In the genomic region with DNA sequence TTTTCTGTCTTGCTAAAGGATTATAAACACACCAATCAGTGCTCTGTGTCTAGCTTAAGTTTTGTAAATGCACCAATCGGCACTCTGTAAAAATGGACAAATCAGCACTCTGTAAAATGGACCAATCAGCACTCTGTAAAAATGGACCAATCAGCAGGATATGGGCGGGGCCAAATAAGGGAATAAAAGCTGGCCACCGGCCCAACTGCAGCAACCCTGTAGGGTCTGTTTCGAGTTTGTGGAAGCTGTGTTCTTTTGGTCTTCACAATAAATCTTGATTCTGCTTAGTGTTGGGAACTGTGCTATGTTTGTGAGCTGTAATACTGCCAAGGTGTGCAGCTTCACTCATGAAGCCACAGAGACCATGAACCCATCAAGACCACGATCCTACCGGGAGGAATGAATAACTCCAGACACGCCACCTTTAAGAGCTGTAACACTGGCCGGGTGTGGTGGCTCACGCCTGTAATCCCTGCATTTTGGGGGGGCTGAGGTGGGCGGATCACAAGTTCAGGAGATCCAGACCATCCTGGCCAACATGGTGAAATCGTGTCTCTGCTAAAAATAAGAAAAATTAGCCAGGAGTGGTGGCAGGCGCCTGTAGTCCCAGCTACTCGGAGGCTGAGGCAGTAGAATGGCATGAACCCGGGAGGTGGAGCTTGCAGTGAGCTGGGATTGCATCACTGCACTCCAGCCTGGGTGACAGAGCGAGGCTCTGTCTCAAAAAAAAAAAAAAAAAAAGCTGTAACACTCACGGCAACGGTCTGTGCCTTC, we compare ENCODE assay signal across 8 cellular contexts.
A peak's percentile ranks its signal among the peaks of the same experiment; 100 is the strongest.
DNase-seq lines count a peak whose midpoint lies in the region; ATAC-seq and TF ChIP-seq lines count a peak whose summit lies in the region.
"Not testable (repeated sequence)": the region's sequence is repeated elsewhere in the genome, so short reads cannot be mapped to it uniquely, and the experiment has no call there.

No MANE protein-coding gene starts in this region.

- not testable (repeated sequence) for H3K27me3 ChIP-seq in BLaER1 treated with 17β-estradiol and CSF1 and Interleukin-3, amounts not matched to agents 10 nM and 100 nM; IMR-90 (ENCODE audit: control insufficient read depth, insufficient read depth, low read length); right atrium auricular region; upper lobe of left lung

- peak overlapping the region; percentile 95; the same call in 2 of the 3 replicates for H2BK15ac ChIP-seq in IMR-90 (ENCODE audit: low read depth, low read length)

- peak overlapping the region; percentile 12 for H3K4me3 Mint-ChIP-seq in activated naive CD4-positive, alpha-beta T cell treated with anti-CD3 and anti-CD28 coated beads for 36 hours
- H3K4me3 Mint-ChIP-seq in nephron: not testable (repeated sequence)

- H4K8ac ChIP-seq in IMR-90 (ENCODE audit: low read depth in 2 of 2, low read length in 2 of 2): peak overlapping the region; percentile 45 to 96

- peak overlapping the region; percentile 97 for H3K14ac ChIP-seq in IMR-90 (replicated peaks; ENCODE audit: low read depth, low read length)

- TF ChIP-seq CTCF in IMR-90 (conservative IDR thresholded peaks at IDR 0.05; ENCODE audit: low read depth, low read length); right atrium auricular region (IDR thresholded peaks at IDR 0.05); nephron (IDR thresholded peaks at IDR 0.05; ENCODE audit: unreplicated experiment in 3 of 3); upper lobe of left lung (IDR thresholded peaks at IDR 0.05): not testable (repeated sequence)

- ATAC-seq in IMR-90 (ENCODE audit: low read depth) (peak; percentile 61), upper lobe of left lung (ENCODE audit: low FRiP score in 2 of 2) (peak; percentile 45 to 77)

- peak overlapping the region; percentile 98 for H3K18ac ChIP-seq in IMR-90 (ENCODE audit: low read depth, low read length)

- CTCF ChIA-PET in IMR-90 (lab: Yijun Ruan, JAX): interaction anchor here (1.1 to 1.3 kb wide), 2 partner anchors 14 to 30 kb away, joined by 3 read pairs; no protein-coding TSS in a partner anchor
- CTCF ChIA-PET in activated naive CD4-positive, alpha-beta T cell treated with anti-CD3 and anti-CD28 coated beads for 36 hours (lab: Charles Lee): interaction anchor here (0.7 to 2.3 kb wide), 6 partner anchors 16 to 145 kb away, joined by 3 to 12 read pairs (median 6); no protein-coding TSS in a partner anchor

- H3K9me3 Mint-ChIP-seq in activated naive CD4-positive, alpha-beta T cell treated with anti-CD3 and anti-CD28 coated beads for 36 hours: not testable (repeated sequence)
- peaks cover 22% of the 10 kb centered on the region for H3K9me3 Mint-ChIP-seq in nephron

- peaks cover 13 to 38% (median 17%) of the 10 kb centered on the region in 10 experiments for H3K4me1 ChIP-seq in BLaER1 treated with 17β-estradiol and CSF1 and Interleukin-3, amounts not matched to agents 10 nM and 100 nM
- H3K4me1 ChIP-seq in IMR-90 (ENCODE audit: control insufficient read depth, insufficient read depth, low read length) (peaks cover 30% of the 10 kb centered on the region), right atrium auricular region (peaks cover 0 to 24% of the 10 kb centered on the region in 2 donors), upper lobe of left lung (peaks cover 15 to 26% (median 20%) of the 10 kb centered on the region in 4 donors)

- not testable (repeated sequence) for H3K27me3 Mint-ChIP-seq in activated naive CD4-positive, alpha-beta T cell treated with anti-CD3 and anti-CD28 coated beads for 36 hours (ENCODE audit: low read depth)
- H3K27me3 Mint-ChIP-seq in nephron (ENCODE audit: low read depth): peaks cover 12% of the 10 kb centered on the region

- not testable (repeated sequence) for H3K36me3 ChIP-seq in BLaER1 treated with 17β-estradiol and CSF1 and Interleukin-3, amounts not matched to agents 10 nM and 100 nM; IMR-90 (ENCODE audit: control insufficient read depth, insufficient read depth, low read length); right atrium auricular region; upper lobe of left lung

- H3K9me1 ChIP-seq in IMR-90 (ENCODE audit: insufficient read depth, low read length): peaks cover 18% of the 10 kb centered on the region

- peak overlapping the region; percentile 74; the same call in 1 of the 2 replicates for H3K56ac ChIP-seq in IMR-90 (ENCODE audit: extremely low read depth, insufficient read depth, low read length)

- H2AK5ac ChIP-seq in IMR-90 (ENCODE audit: low read depth, low read length): peak overlapping the region; percentile 80

- peaks cover 0 to 10% of the 10 kb centered on the region in 2 experiments; a peak in 2 of 4 replicates for H3K79me1 ChIP-seq in IMR-90 (ENCODE audit: low read depth in 1 of 2, low read length in 2 of 2)

- peaks cover 6 to 24% (median 17%) of the 10 kb centered on the region in 11 experiments; a peak in 19 of 22 replicates for H3K9me3 ChIP-seq in BLaER1 treated with 17β-estradiol and CSF1 and Interleukin-3, amounts not matched to agents 10 nM and 100 nM (replicated peaks in 1 of 11)
- not testable (repeated sequence) for H3K9me3 ChIP-seq in IMR-90 (ENCODE audit: control insufficient read depth, insufficient read depth, low read length); right atrium auricular region; upper lobe of left lung

- not testable (repeated sequence) for H4K20me1 ChIP-seq in BLaER1 treated with 17β-estradiol and CSF1 and Interleukin-3, amounts not matched to agents 10 nM and 100 nM; IMR-90 (ENCODE audit: insufficient read depth, low read length)

- H3K23ac ChIP-seq in IMR-90 (ENCODE audit: low read depth, low read length): peak overlapping the region; percentile 68

- peak overlapping the region; percentile 91 for H4K91ac ChIP-seq in IMR-90 (ENCODE audit: insufficient read depth, low read depth, low read length)

- in situ Hi-C loops in IMR-90 (cut with MboI; ENCODE audit: low sequenced_read_pairs): not testable (repeated sequence)

- not testable (repeated sequence) for TF ChIP-seq EP300 in upper lobe of left lung (IDR thresholded peaks at IDR 0.05)

- H2BK20ac ChIP-seq in IMR-90 (ENCODE audit: low read depth, low read length): peak overlapping the region; percentile 83

- dilution Hi-C loops in IMR-90 (cut with HindIII; ENCODE audit: low sequenced_read_pairs, unreplicated experiment): not testable (repeated sequence)

- peak overlapping the region; percentile 91 for H3K4ac ChIP-seq in IMR-90 (ENCODE audit: low read depth, low read length)

- H2AFZ ChIP-seq in IMR-90 (replicated peaks; ENCODE audit: low read length, poor library complexity): peak overlapping the region; percentile 84

- not testable (repeated sequence) for H3K4me3 ChIP-seq in BLaER1 treated with 17β-estradiol and CSF1 and Interleukin-3, amounts not matched to agents 10 nM and 100 nM; right atrium auricular region; upper lobe of left lung
- H3K4me3 ChIP-seq in IMR-90 (ENCODE audit: insufficient read depth, low read depth, low read length): peak overlapping the region; percentile 22; the same call in 1 of the 2 replicates

- peak overlapping the region; percentile 95 for H2BK120ac ChIP-seq in IMR-90 (ENCODE audit: low read depth, low read length)

- peak overlapping the region in 5 of 11 experiments; percentile 75 to 90 (median 84); a peak in 8 of 22 replicates for H3K4me2 ChIP-seq in BLaER1 treated with 17β-estradiol and CSF1 and Interleukin-3, amounts not matched to agents 10 nM and 100 nM
- peak overlapping the region; percentile 93 for H3K4me2 ChIP-seq in IMR-90 (ENCODE audit: low read depth, low read length)

- H3K36me3 Mint-ChIP-seq in activated naive CD4-positive, alpha-beta T cell treated with anti-CD3 and anti-CD28 coated beads for 36 hours (ENCODE audit: low read depth); nephron (ENCODE audit: low read depth): not testable (repeated sequence)

- H3K27ac Mint-ChIP-seq in activated naive CD4-positive, alpha-beta T cell treated with anti-CD3 and anti-CD28 coated beads for 36 hours: peak overlapping the region; percentile 87
- H3K27ac Mint-ChIP-seq in nephron: peak overlapping the region; percentile 98 to 99 (median 98)

- DNase-seq in IMR-90: peak; percentile 52
- DNase-seq in RPMI7951 (ENCODE audit: low read depth): peak; percentile 26
- DNase-seq in activated naive CD4-positive, alpha-beta T cell treated with anti-CD3 and anti-CD28 coated beads for 36 hours: not testable (repeated sequence)
- peak; percentile 52 for DNase-seq in dedifferentiated amniotic fluid mesenchymal stem cell (ENCODE audit: extremely low spot score)
- peak; percentile 81 for DNase-seq in right atrium auricular region (ENCODE audit: low spot score)
- DNase-seq in upper lobe of left lung: peak in 1 of 2 donors; percentile 82

- POLR2A ChIA-PET in IMR-90 (lab: Charles Lee; ENCODE audit: unreplicated experiment): interaction anchor here (0.5 to 0.6 kb wide), 2 partner anchors 10 to 104 kb away, joined by 3 to 5 read pairs; no protein-coding TSS in a partner anchor

- peak overlapping the region in 8 of 11 experiments; percentile 69 to 84 (median 76); a peak in 13 of 22 replicates for H3K27ac ChIP-seq in BLaER1 treated with 17β-estradiol and CSF1 and Interleukin-3, amounts not matched to agents 10 nM and 100 nM
- H3K27ac ChIP-seq in IMR-90 (ENCODE audit: insufficient read depth, low read length) (peak overlapping the region; percentile 97), right atrium auricular region (peak overlapping the region; percentile 18 to 59), upper lobe of left lung (peak overlapping the region; percentile 52 to 84 (median 66))

- peak overlapping the region; percentile 97 for H2BK5ac ChIP-seq in IMR-90 (ENCODE audit: low read depth, low read length, poor library complexity, severe bottlenecking)

- 80% methylated on average over 1 of the region's 17 CpGs; no CpG with 5 or more reads in 1 of the 2 experiments for WGBS in IMR-90 (ENCODE audit: extremely low coverage in 2 of 2, insufficient read length in 1 of 2), 2 experiments
- 49 to 75% methylated on average over 17 of the region's 17 CpGs for WGBS in upper lobe of left lung, 2 donors

- TF ChIP-seq RAD21 in IMR-90 (IDR thresholded peaks at IDR 0.05; ENCODE audit: low read length): not testable (repeated sequence)

- peak overlapping the region; percentile 93 for H4K5ac ChIP-seq in IMR-90 (ENCODE audit: low read depth, low read length)

- H3K4me1 Mint-ChIP-seq in activated naive CD4-positive, alpha-beta T cell treated with anti-CD3 and anti-CD28 coated beads for 36 hours (ENCODE audit: low read depth): peaks cover 24% of the 10 kb centered on the region
- H3K4me1 Mint-ChIP-seq in nephron: peaks cover 28% of the 10 kb centered on the region

- BruUV-seq in IMR-90 (replicated peaks; lab: Mats Ljungman, UMichigan): not testable (repeated sequence)

- peak overlapping the region; percentile 18 for H2AK9ac ChIP-seq in IMR-90 (replicated peaks; ENCODE audit: low read depth, low read length, poor library complexity)

- not testable (repeated sequence) for TF ChIP-seq POLR2A in IMR-90 (IDR thresholded peaks at IDR 0.05; ENCODE audit: low read depth, low read length)
- TF ChIP-seq POLR2A in upper lobe of left lung (IDR thresholded peaks at IDR 0.05): peak in 1 of 4 donors; percentile 15

- H3K9ac ChIP-seq in BLaER1 treated with 17β-estradiol and CSF1 and Interleukin-3, amounts not matched to agents 10 nM and 100 nM: not testable (repeated sequence)
- H3K9ac ChIP-seq in IMR-90 (ENCODE audit: low read depth, low read length): peak overlapping the region; percentile 67

- intact Hi-C loops in IMR-90 (cut with micrococcal nuclease): loop anchor here (2.0 kb wide), 1 partner anchor 30 kb away; no protein-coding TSS in a partner anchor
- intact Hi-C loops in activated naive CD4-positive, alpha-beta T cell treated with anti-CD3 and anti-CD28 coated beads for 36 hours (cut with micrococcal nuclease): loop anchor here (5.0 kb wide), 2 partner anchors 40 to 145 kb away; no protein-coding TSS in a partner anchor

Comparison
In these comparisons a context has a peak if more than half of its experiments do, and no peak if none do; other contexts are left out.
1. H3K27ac ChIP-seq: peak in every context shown above with its lines; median percentile 97 in IMR-90; 76 in BLaER1 treated with 17β-estradiol and CSF1 and Interleukin-3, amounts not matched to agents 10 nM and 100 nM; 66 in upper lobe of left lung; 38 in right atrium auricular region.